Comparison of ENCODE assay signal across 18 cellular contexts in the genomic region with DNA sequence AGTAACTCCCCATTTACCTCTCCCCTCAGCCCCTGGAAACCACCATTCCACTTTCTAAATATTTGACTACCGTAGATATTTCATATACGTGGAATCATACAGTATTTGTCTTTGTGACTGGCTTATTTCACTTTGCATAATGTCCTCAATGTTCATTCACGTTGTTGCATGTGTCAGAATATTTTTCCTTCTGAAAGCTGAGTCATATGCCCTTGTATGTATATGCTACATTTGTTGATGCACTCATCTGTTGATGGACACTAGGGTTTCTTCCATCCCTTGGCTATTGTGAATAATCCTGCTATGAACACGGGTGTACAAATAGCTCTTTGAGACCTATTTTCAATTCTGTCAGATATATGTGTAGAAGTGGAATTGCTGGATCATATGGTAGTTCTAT. TPM values are rescaled to one million over a fixed set of nuclear protein-coding genes. Genes with fewer than 3 reads are reported as not detected.
DNase-seq lines count a peak whose midpoint lies in the region; ATAC-seq, FAIRE-seq and TF ChIP-seq lines count a peak whose summit lies in the region.
"Had no signal": no experiment of that assay in that cellular context is flagged by ENCODE, and none has a peak within 500 bp of the region (broad histone marks: within the 10 kb centered on the region; RNA-seq: fewer than 3 reads in every experiment).

No MANE protein-coding gene starts in this region.

- no peaks in the 10 kb centered on the region for H3F3A ChIP-seq in MM.1S (ENCODE audit: insufficient read depth, low read length)

- H4K20me1 ChIP-seq in K562 (replicated peaks; ENCODE audit: control insufficient read depth, insufficient read depth, low read length), result no peaks in the 10 kb centered on the region
- H4K20me1 ChIP-seq in fibroblast of lung (ENCODE audit: control insufficient read depth, extremely low read depth, insufficient read depth, low read length), result no peaks in the 10 kb centered on the region
- no peaks in the 10 kb centered on the region for H4K20me1 ChIP-seq in MM.1S (ENCODE audit: insufficient read depth, low read length)

- no peaks in the 10 kb centered on the region for H3K27me3 ChIP-seq in K562 (ENCODE audit: control insufficient read depth in 2 of 2, insufficient read depth in 2 of 2, low read length in 2 of 2)
- no peaks in the 10 kb centered on the region for H3K27me3 ChIP-seq in fibroblast of lung (ENCODE audit: control insufficient read depth, insufficient read depth, low read length)
- no peaks in the 10 kb centered on the region for H3K27me3 ChIP-seq in MM.1S (replicated peaks; ENCODE audit: insufficient read depth, low read length)

- intact Hi-C loops in K562 (cut with micrococcal nuclease) (no loop called here), posterior cingulate gyrus (cut with DNase I) (no loop called here)

- H3K9me1 ChIP-seq in K562 (ENCODE audit: control insufficient read depth, insufficient read depth, low read length), result no peaks in the 10 kb centered on the region

- H3K27ac ChIP-seq in K562 (ENCODE audit: extremely low read depth, low read depth, low read length) (no peak overlapping the region), fibroblast of lung (ENCODE audit: insufficient read depth, low read length) (no peak overlapping the region), MM.1S (ENCODE audit: low read length) (no peak overlapping the region)

- no peaks in the 10 kb centered on the region for H3K36me3 ChIP-seq in K562 (ENCODE audit: control insufficient read depth, insufficient read depth, low read length)
- H3K36me3 ChIP-seq in fibroblast of lung (ENCODE audit: control insufficient read depth, insufficient read depth, low read length), result no peaks in the 10 kb centered on the region
- no peaks in the 10 kb centered on the region for H3K36me3 ChIP-seq in MM.1S (replicated peaks; ENCODE audit: insufficient read depth, low read length)

- H3K4me2 ChIP-seq in K562 (ENCODE audit: insufficient read depth, low read length), result no peak overlapping the region
- H3K4me2 ChIP-seq in fibroblast of lung (ENCODE audit: extremely low read depth, insufficient read depth, low read length), result no peak overlapping the region
- no peak overlapping the region for H3K4me2 ChIP-seq in MM.1S (ENCODE audit: low read depth, low read length)
- H3K4me2 ChIP-seq: GM23338 had no signal

- H3K4me1 ChIP-seq in K562 (replicated peaks in 1 of 2; ENCODE audit: control insufficient read depth in 2 of 2, insufficient read depth in 2 of 2, low read length in 2 of 2), result no peaks in the 10 kb centered on the region; a peak in 2 of 5 replicates
- H3K4me1 ChIP-seq in fibroblast of lung (ENCODE audit: control insufficient read depth, extremely low read depth, insufficient read depth, low read length), result no peaks in the 10 kb centered on the region
- no peaks in the 10 kb centered on the region for H3K4me1 ChIP-seq in MM.1S (ENCODE audit: low read length)

- TF ChIP-seq RAD21 in K562 (CRISPR knock-in tag; conservative IDR thresholded peaks at IDR 0.05 in 1 of 2, IDR thresholded peaks at IDR 0.05 in 1 of 2), result no peak

- ATAC-seq in K562 (peak; percentile 34; the same call in 2 of the 3 replicates), HG03175 (IDR thresholded peaks at IDR 0.05; ENCODE audit: unreplicated experiment) (no peak), GM21381 (IDR thresholded peaks at IDR 0.05; ENCODE audit: unreplicated experiment) (no peak)
- ATAC-seq: GM12878, GM23338 had no signal

- no peaks in the 10 kb centered on the region for H3K79me2 ChIP-seq in K562 (ENCODE audit: control insufficient read depth, insufficient read depth, low read length)
- no peaks in the 10 kb centered on the region for H3K79me2 ChIP-seq in fibroblast of lung (ENCODE audit: control insufficient read depth, insufficient read depth, low read length)
- no peaks in the 10 kb centered on the region for H3K79me2 ChIP-seq in MM.1S (ENCODE audit: low read length)

- no peak for TF ChIP-seq CTCF in K562 (IDR thresholded peaks at IDR 0.05 in 2 of 3, conservative IDR thresholded peaks at IDR 0.05 in 1 of 3; ENCODE audit: insufficient read depth in 2 of 3, low read depth in 1 of 3, low read length in 3 of 3)
- TF ChIP-seq CTCF in fibroblast of lung (conservative IDR thresholded peaks at IDR 0.05 in 1 of 2, IDR thresholded peaks at IDR 0.05 in 1 of 2; ENCODE audit: low read depth in 1 of 2, low read length in 2 of 2), result no peak
- no peak for TF ChIP-seq CTCF in MM.1S (IDR thresholded peaks at IDR 0.05; ENCODE audit: low read length)

- TF ChIP-seq POLR2A in K562 (conservative IDR thresholded peaks at IDR 0.05), result no peak

- 55% methylated on average over 4 of the region's 4 CpGs for WGBS in K562 (ENCODE audit: insufficient coverage, low coverage, missing lambda C conversion rate)

- POLR2A ChIA-PET in K562 (lab: Yijun Ruan, JAX), result interaction anchor here (1.4 kb wide), 1 partner anchor 10 kb away, joined by 3 read pairs; no protein-coding TSS in a partner anchor

- CTCF ChIA-PET in K562 (lab: Yijun Ruan, JAX; ENCODE audit: low intra/inter-chr PET ratio), result no interaction called here

- BruUV-seq in K562 (replicated peaks; lab: Mats Ljungman, UMichigan), result no TSS peak

- in situ Hi-C loops in K562 (cut with MboI), result no loop called here

- no peaks in the 10 kb centered on the region for H3K9me2 ChIP-seq in MM.1S (replicated peaks; ENCODE audit: insufficient read depth, low read length)

- no peak for TF ChIP-seq EP300 in K562 (IDR thresholded peaks at IDR 0.05; ENCODE audit: low read length)

- H3K9me3 ChIP-seq in K562 (replicated peaks; ENCODE audit: control insufficient read depth, insufficient read depth, low read depth, low read length) (no peaks in the 10 kb centered on the region), fibroblast of lung (ENCODE audit: control insufficient read depth, insufficient read depth, low read depth, low read length) (no peaks in the 10 kb centered on the region), MM.1S (replicated peaks; ENCODE audit: insufficient read depth, low read length) (no peaks in the 10 kb centered on the region)

- DNase-seq in EH (ENCODE audit: low read depth) (peak; percentile 9), NCI-H460 (ENCODE audit: extremely low read depth, low read depth) (peak; percentile 84), K562 (ENCODE audit: extremely low read depth in 1 of 4, low spot score in 3 of 4) (no peak), fibroblast of lung (ENCODE audit: low read depth in 2 of 2) (peak; percentile 11 to 21), MM.1S (no peak), posterior cingulate gyrus (no peak)
- DNase-seq: C1 segment of cervical spinal cord; Calu3; CD4-positive, alpha-beta T cell; DMS 273 treated with DMSO at 0.1 percent for 48 hours; DMS79 treated with DMSO at 0.1 percent for 48 hours; GF-D8; H7 had no signal

- FAIRE-seq in K562 (lab: Jason Lieb, UNC), result no peak
- FAIRE-seq: GM12878, GM18507 had no signal

- no peak overlapping the region for H3K4me3 ChIP-seq in K562
- no peak overlapping the region for H3K4me3 ChIP-seq in fibroblast of lung (replicated peaks in 1 of 4; ENCODE audit: control extremely low read depth in 1 of 4, insufficient read depth in 1 of 4, low read depth in 3 of 4, low read length in 4 of 4)
- no peak overlapping the region for H3K4me3 ChIP-seq in MM.1S (ENCODE audit: low read length)
- H3K4me3 ChIP-seq: GM12878, GM23338 had no signal

- H2AFZ ChIP-seq in K562 (ENCODE audit: low read depth, low read length) (no peak overlapping the region), fibroblast of lung (ENCODE audit: low read length) (no peak overlapping the region), MM.1S (ENCODE audit: low read length) (no peak overlapping the region)
- H2AFZ ChIP-seq: GM23338 had no signal

- no peak overlapping the region for H3K9ac ChIP-seq in K562 (ENCODE audit: insufficient read depth in 1 of 2, low read depth in 2 of 2, low read length in 2 of 2)
- no peak overlapping the region for H3K9ac ChIP-seq in fibroblast of lung (ENCODE audit: insufficient read depth, low read length)
- no peak overlapping the region for H3K9ac ChIP-seq in MM.1S (ENCODE audit: low read length)

TF ChIP-seq in K562, 482 proteins besides CTCF, POLR2A, EP300 and RAD21 (continues in another document):
- TF ChIP-seq BRCA1 (IDR thresholded peaks at IDR 0.05) (no peak), BRCA1 (CRISPR knock-in tag; IDR thresholded peaks at IDR 0.05) (no peak), NFE2 (IDR thresholded peaks at IDR 0.05; ENCODE audit: low read depth) (peak; percentile 37; the same call in 1 of the 2 replicates), FOSL1 (tag; conservative IDR thresholded peaks at IDR 0.05) (no peak), STAT5A (IDR thresholded peaks at IDR 0.05; ENCODE audit: borderline replicate concordance, low read length) (no peak)

RNA-seq across cellular contexts. Expression of a gene that starts 25.8 kb away (rescaled TPM):
- 31.4 and 37.3 TPM in 2 replicates for total RNA-seq in NCI-H460 (2014; rRNA removed; shearing (Covaris generic))
- polyA plus RNA-seq in NCI-H460 (2014; cell fraction: nucleus; rRNA removed), result 34.5 and 41.4 TPM in 2 replicates
- total RNA-seq in K562 (2011; cell fraction: chromatin; rRNA removed; ENCODE audit: low replicate concordance), result 20.7 and 45.9 TPM in 2 replicates
- 26.2 and 28.2 TPM in 2 replicates for total RNA-seq in K562 (2011; cell fraction: nucleolus; rRNA removed)
- total RNA-seq in K562 (2011; cell fraction: nucleoplasm; rRNA removed), result 50.4 and 66.6 TPM in 2 replicates
- total RNA-seq in K562 (2014; rRNA removed), result 12.8 and 16.6 TPM in 2 replicates
- total RNA-seq in K562 (2014; rRNA removed; fragmentation: Illumina TruSeq; extraction: Trizol), result 29.2 and 32.5 TPM in 2 replicates
- total RNA-seq in K562 (2015; rRNA removed; fragmentation: Illumina TruSeq; extraction: Trizol), result 14.3 and 16.4 TPM in 2 replicates
- 26.8 and 28.9 TPM in 2 replicates for total RNA-seq in K562 (2021)
- 23.3 and 46.3 TPM in 2 replicates for polyA plus RNA-seq in K562 (2011; rRNA removed)
- polyA plus RNA-seq in K562 (2011; cell fraction: cytosol; rRNA removed), result 14.2 and 22.5 TPM in 2 replicates
- polyA plus RNA-seq in K562 (2011; cell fraction: nucleus; rRNA removed), result 8.5 and 10.1 TPM in 2 replicates
- polyA plus RNA-seq in K562 (2012), result 17.7 and 21.3 TPM in 2 replicates
- 25.0 and 29.3 TPM in 2 replicates for polyA plus RNA-seq in K562 (2014; fragmentation: Illumina TruSeq; extraction: Trizol)
- polyA plus RNA-seq in K562 (2014; fragmentation: Nextera tagmentation; extraction: Ambion mirVana), result 1 to 10 TPM; 7.8 to 9.8 TPM
- polyA plus RNA-seq in K562 (2014; rRNA removed), result 20.0 and 23.9 TPM in 2 replicates
- polyA minus RNA-seq in K562 (2011; rRNA and poly(A)+ RNA removed), result 12.9 and 21.0 TPM in 2 replicates
- polyA minus RNA-seq in K562 (2011; cell fraction: cytosol; rRNA and poly(A)+ RNA removed), result 8.0 and 14.1 TPM in 2 replicates
- polyA minus RNA-seq in K562 (2011; cell fraction: nucleus; rRNA and poly(A)+ RNA removed), result 3.5 and 5.3 TPM in 2 replicates
- 0.77 and 2.8 TPM in 2 replicates for total RNA-seq in fibroblast of lung
- polyA plus RNA-seq in fibroblast of lung, result 2.5 and 6.7 TPM in 2 replicates
- polyA plus RNA-seq in fibroblast of lung (2012), result 1.9 and 5.0 TPM in 2 replicates
- polyA minus RNA-seq in fibroblast of lung (ENCODE audit: low replicate concordance), result 2.2 and 3.9 TPM in 2 replicates

Comparison
In these comparisons a context has a peak if more than half of its experiments do, and no peak if none do; other contexts are left out.
1. DNase-seq: peak in EH (single experiment), NCI-H460 (single experiment) and fibroblast of lung (2 of 2); none in K562 (0 of 4), MM.1S (single experiment) and posterior cingulate gyrus (0 of 10).